23 cellular contexts compared by ENCODE assay signal in the genomic region with DNA sequence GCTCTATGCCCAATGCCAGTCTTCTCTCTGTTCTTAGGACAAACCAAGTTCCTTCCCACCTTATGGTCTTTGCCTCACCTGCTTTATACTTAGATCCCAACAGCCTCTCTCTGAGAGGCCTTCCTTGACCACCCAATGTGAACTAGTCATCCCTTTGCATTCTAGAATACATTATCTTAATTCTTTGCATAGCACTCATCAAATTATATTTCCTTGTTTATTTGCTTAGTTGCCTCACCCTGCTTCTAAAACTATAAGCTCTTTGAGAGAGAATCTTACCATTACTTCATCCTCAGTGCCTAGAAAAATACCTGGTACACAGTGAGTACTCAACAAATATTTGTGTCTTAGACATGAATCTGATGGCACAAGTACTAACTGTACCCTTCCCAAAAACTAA. TPM values are rescaled to one million over a fixed set of nuclear protein-coding genes. Genes with fewer than 3 reads are reported as not detected.
"Had no signal": no experiment of that assay in that cellular context is flagged by ENCODE, and none has a peak within 500 bp of the region (broad histone marks: within the 10 kb centered on the region; RNA-seq: fewer than 3 reads in every experiment).

No MANE protein-coding gene starts in this region.

- ATAC-seq: effector memory CD8-positive, alpha-beta T cell; foreskin keratinocyte; lower lobe of right lung; natural killer cell treated with Interleukin-12 subunit alpha and Interleukin-12 subunit beta and Interleukin-15 and Interleukin-18, amount 100 ng/mL, for 72 hours had no signal

- H3K27me3 Mint-ChIP-seq: activated CD4-positive, alpha-beta T cell treated with anti-CD3 and anti-CD28 coated beads, Interleukin-2, amount 10 ng/mL, durations not matched to agents 24 days and 14 days; activated naive CD4-positive, alpha-beta T cell treated with anti-CD3 and anti-CD28 coated beads, Interleukin-2, amount 50 U/mL, for 24 hours; effector memory CD8-positive, alpha-beta T cell; natural killer cell treated with Interleukin-12 subunit alpha and Interleukin-12 subunit beta and Interleukin-15 and Interleukin-18, amount 100 ng/mL, for 72 hours; progenitor cell of endocrine pancreas; stimulated activated naive CD8-positive, alpha-beta T cell treated with anti-CD3 and anti-CD28 coated beads, Interleukin-15, Interleukin-2, amounts not matched to agents 100 ng/mL and 50 ng/mL, for 24 hours had no signal

- H3K4me1 ChIP-seq: foreskin keratinocyte, lower lobe of right lung, uterus had no signal

- H3K27ac Mint-ChIP-seq: activated CD4-positive, alpha-beta T cell treated with anti-CD3 and anti-CD28 coated beads, Interleukin-2, amount 10 ng/mL, durations not matched to agents 24 days and 14 days; activated naive CD4-positive, alpha-beta T cell treated with anti-CD3 and anti-CD28 coated beads, Interleukin-2, amount 50 U/mL, for 24 hours; effector memory CD8-positive, alpha-beta T cell; mesothelial cell of epicardium; natural killer cell treated with Interleukin-12 subunit alpha and Interleukin-12 subunit beta and Interleukin-15 and Interleukin-18, amount 100 ng/mL, for 72 hours; progenitor cell of endocrine pancreas; stimulated activated naive CD8-positive, alpha-beta T cell treated with anti-CD3 and anti-CD28 coated beads, Interleukin-15, Interleukin-2, amounts not matched to agents 100 ng/mL and 50 ng/mL, for 24 hours had no signal

- H3K27ac ChIP-seq: epithelial cell of prostate, foreskin keratinocyte, lower lobe of right lung, transverse colon, uterus had no signal

- H3K9me3 Mint-ChIP-seq: activated CD4-positive, alpha-beta T cell treated with anti-CD3 and anti-CD28 coated beads, Interleukin-2, amount 10 ng/mL, durations not matched to agents 24 days and 14 days; activated naive CD4-positive, alpha-beta T cell treated with anti-CD3 and anti-CD28 coated beads, Interleukin-2, amount 50 U/mL, for 24 hours; natural killer cell treated with Interleukin-12 subunit alpha and Interleukin-12 subunit beta and Interleukin-15 and Interleukin-18, amount 100 ng/mL, for 72 hours; stimulated activated naive CD8-positive, alpha-beta T cell treated with anti-CD3 and anti-CD28 coated beads, Interleukin-15, Interleukin-2, amounts not matched to agents 100 ng/mL and 50 ng/mL, for 24 hours had no signal

- H3K27me3 ChIP-seq: foreskin keratinocyte, transverse colon, uterus had no signal

- H3K4me3 ChIP-seq: lower lobe of right lung, transverse colon, uterus had no signal

- DNase-seq: activated CD4-positive, alpha-beta T cell treated with anti-CD3 and anti-CD28 coated beads, Interleukin-2, amount 10 ng/mL, durations not matched to agents 24 days and 14 days; activated CD4-positive, CD25-positive, alpha-beta regulatory T cell; activated CD8-positive, alpha-beta memory T cell treated with anti-CD3 and anti-CD28 coated beads, Interleukin-2, amount 50 U/mL, for 48 hours; activated gamma-delta T cell; activated T-cell treated with anti-CD3 and anti-CD28 coated beads, Interleukin-2, amount 50 U/mL, for 48 hours; dermis blood vessel endothelial cell; effector memory CD8-positive, alpha-beta T cell; foreskin keratinocyte; hippocampal formation; lower lobe of right lung; T-helper 1 cell; T-helper 9 cell; transverse colon; uterus had no signal

- H3K4me3 Mint-ChIP-seq: activated CD4-positive, alpha-beta T cell treated with anti-CD3 and anti-CD28 coated beads, Interleukin-2, amount 10 ng/mL, durations not matched to agents 24 days and 14 days; activated naive CD4-positive, alpha-beta T cell treated with anti-CD3 and anti-CD28 coated beads, Interleukin-2, amount 50 U/mL, for 24 hours; effector memory CD8-positive, alpha-beta T cell; mesothelial cell of epicardium; natural killer cell treated with Interleukin-12 subunit alpha and Interleukin-12 subunit beta and Interleukin-15 and Interleukin-18, amount 100 ng/mL, for 72 hours; stimulated activated naive CD8-positive, alpha-beta T cell treated with anti-CD3 and anti-CD28 coated beads, Interleukin-15, Interleukin-2, amounts not matched to agents 100 ng/mL and 50 ng/mL, for 24 hours had no signal

- H3K36me3 ChIP-seq: transverse colon, uterus had no signal

- H3K9me3 ChIP-seq: lower lobe of right lung, transverse colon, uterus had no signal

RNA-seq across cellular contexts. Expression of gene RIPPLY3, which starts 58.3 kb away (rescaled TPM):
- total RNA-seq: cardiac septum; natural killer cell treated with Interleukin-12 subunit alpha and Interleukin-12 subunit beta and Interleukin-15 and Interleukin-18, amount 100 ng/mL, for 72 hours; omental fat pad; skeletal muscle tissue had no signal
